Comparison of ENCODE assay signal across 8 cellular contexts in genomic region chr14:100417466-100417865, GRCh38. TPM values are rescaled to one million over a fixed set of nuclear protein-coding genes. Genes with fewer than 3 reads are reported as not detected.
DNase-seq lines count a peak whose midpoint lies in the region; ATAC-seq and TF ChIP-seq lines count a peak whose summit lies in the region.

No MANE protein-coding gene starts in this region.

- TF ChIP-seq CTCF in retinal pigment epithelial cell (conservative IDR thresholded peaks at IDR 0.05; ENCODE audit: low read depth, low read length): peak; percentile 93
- no peak for TF ChIP-seq CTCF in GM10248 (IDR thresholded peaks at IDR 0.05; ENCODE audit: control extremely low read depth, extremely low read depth, low read depth, missing control alignments)

- H2AFZ ChIP-seq in ACC112 (ENCODE audit: low read length, unreplicated experiment) (no peak overlapping the region), Karpas-422 (ENCODE audit: low read length) (no peak overlapping the region)

- H3K9me3 ChIP-seq in Karpas-422 (ENCODE audit: low read length) (no peaks in the 10 kb centered on the region), right cardiac atrium (ENCODE audit: control insufficient read depth, low read length) (no peaks in the 10 kb centered on the region)

- H3K9me3 Mint-ChIP-seq in activated CD4-positive, alpha-beta T cell treated with anti-CD3 and anti-CD28 coated beads for 36 hours (ENCODE audit: low read depth): no peaks in the 10 kb centered on the region
- H3K9me3 Mint-ChIP-seq in stimulated activated naive CD8-positive, alpha-beta T cell treated with anti-CD3 and anti-CD28 coated beads, Interleukin-15, amount 100 ng/mL, for 72 hours: peaks cover 0 to 4% of the 10 kb centered on the region in 2 donors

- no peaks in the 10 kb centered on the region for H3K27me3 Mint-ChIP-seq in activated CD4-positive, alpha-beta T cell treated with anti-CD3 and anti-CD28 coated beads for 36 hours
- H3K27me3 Mint-ChIP-seq in stimulated activated naive CD8-positive, alpha-beta T cell treated with anti-CD3 and anti-CD28 coated beads, Interleukin-15, amount 100 ng/mL, for 72 hours: no peaks in the 10 kb centered on the region

- H3K4me3 ChIP-seq in ACC112 (ENCODE audit: low read depth, low read length) (no peak overlapping the region), Karpas-422 (ENCODE audit: low read length) (no peak overlapping the region), right cardiac atrium (ENCODE audit: low read length) (no peak overlapping the region), retinal pigment epithelial cell (ENCODE audit: low read length) (no peak overlapping the region)

- DNase-seq in Karpas-422 (peak; percentile 65), right cardiac atrium (peak in 2 of 3 donors; percentile 46 to 64), retinal pigment epithelial cell (ENCODE audit: low read depth) (peak; percentile 81), GM10248 (ENCODE audit: extremely low spot score) (no peak)
- DNase-seq in activated CD4-positive, alpha-beta T cell treated with anti-CD3 and anti-CD28 coated beads for 36 hours: no peak
- DNase-seq in stimulated activated naive CD8-positive, alpha-beta T cell treated with anti-CD3 and anti-CD28 coated beads, Interleukin-15, amount 100 ng/mL, for 72 hours: no peak

- no peaks in the 10 kb centered on the region for H3K27me3 ChIP-seq in ACC112 (ENCODE audit: insufficient read depth, low read length)
- H3K27me3 ChIP-seq in Karpas-422 (ENCODE audit: low read length): no peaks in the 10 kb centered on the region
- no peaks in the 10 kb centered on the region for H3K27me3 ChIP-seq in right cardiac atrium (ENCODE audit: control insufficient read depth, insufficient read depth)

- WGBS in right cardiac atrium: 52% methylated on average over 7 of the region's 7 CpGs

- peaks cover 1% of the 10 kb centered on the region for H3K79me2 ChIP-seq in ACC112 (ENCODE audit: control insufficient read depth, insufficient read depth, low read length, unreplicated experiment)
- no peaks in the 10 kb centered on the region for H3K79me2 ChIP-seq in Karpas-422 (ENCODE audit: low read length)

- H3K9ac ChIP-seq in Karpas-422 (ENCODE audit: low read length): no peak overlapping the region

- peaks cover 18% of the 10 kb centered on the region for H3K4me1 ChIP-seq in ACC112 (ENCODE audit: control insufficient read depth, insufficient read depth, low read length, unreplicated experiment)
- H3K4me1 ChIP-seq in Karpas-422 (ENCODE audit: low read length): no peaks in the 10 kb centered on the region
- no peaks in the 10 kb centered on the region for H3K4me1 ChIP-seq in right cardiac atrium (ENCODE audit: control insufficient read depth, insufficient read depth, low read length)

- H3K36me3 Mint-ChIP-seq in activated CD4-positive, alpha-beta T cell treated with anti-CD3 and anti-CD28 coated beads for 36 hours (ENCODE audit: low read depth): peaks cover 2% of the 10 kb centered on the region

- no peaks in the 10 kb centered on the region for H3K9me2 ChIP-seq in Karpas-422 (replicated peaks; ENCODE audit: insufficient read depth, low read length)

- no peaks in the 10 kb centered on the region for H3K4me1 Mint-ChIP-seq in activated CD4-positive, alpha-beta T cell treated with anti-CD3 and anti-CD28 coated beads for 36 hours
- H3K4me1 Mint-ChIP-seq in stimulated activated naive CD8-positive, alpha-beta T cell treated with anti-CD3 and anti-CD28 coated beads, Interleukin-15, amount 100 ng/mL, for 72 hours: peaks cover 6% of the 10 kb centered on the region

- no peak overlapping the region for H3K4me2 ChIP-seq in Karpas-422 (ENCODE audit: low read depth, low read length, poor library complexity, severe bottlenecking)

- H3K27ac Mint-ChIP-seq in activated CD4-positive, alpha-beta T cell treated with anti-CD3 and anti-CD28 coated beads for 36 hours: no peak overlapping the region
- no peak overlapping the region for H3K27ac Mint-ChIP-seq in stimulated activated naive CD8-positive, alpha-beta T cell treated with anti-CD3 and anti-CD28 coated beads, Interleukin-15, amount 100 ng/mL, for 72 hours

- no peaks in the 10 kb centered on the region for H3K36me3 ChIP-seq in ACC112 (ENCODE audit: insufficient read depth, low read length)
- no peaks in the 10 kb centered on the region for H3K36me3 ChIP-seq in Karpas-422 (ENCODE audit: insufficient read depth, low read length)

- no peak overlapping the region for H3K4me3 Mint-ChIP-seq in activated CD4-positive, alpha-beta T cell treated with anti-CD3 and anti-CD28 coated beads for 36 hours
- no peak overlapping the region for H3K4me3 Mint-ChIP-seq in stimulated activated naive CD8-positive, alpha-beta T cell treated with anti-CD3 and anti-CD28 coated beads, Interleukin-15, amount 100 ng/mL, for 72 hours

- peak; percentile 81 to 86 for ATAC-seq in right cardiac atrium
- no peak for ATAC-seq in activated CD4-positive, alpha-beta T cell treated with anti-CD3 and anti-CD28 coated beads for 36 hours
- ATAC-seq in stimulated activated naive CD8-positive, alpha-beta T cell treated with anti-CD3 and anti-CD28 coated beads, Interleukin-15, amount 100 ng/mL, for 72 hours: no peak

- H3K27ac ChIP-seq in ACC112 (ENCODE audit: low read depth, low read length) (peak overlapping the region; percentile 55), Karpas-422 (ENCODE audit: low read length) (no peak overlapping the region), angular gyrus (ENCODE audit: low read depth, low read length) (peak overlapping the region; percentile 17), right cardiac atrium (ENCODE audit: low read length) (no peak overlapping the region)

- intact Hi-C loops in right cardiac atrium (cut with DNase I): no loop called here
- intact Hi-C loops in activated CD4-positive, alpha-beta T cell treated with anti-CD3 and anti-CD28 coated beads for 36 hours (cut with DNase I, micrococcal nuclease): no loop called here

- POLR2A ChIA-PET in GM10248 (lab: Yijun Ruan, JAX): no interaction called here
- POLR2A ChIA-PET in activated CD4-positive, alpha-beta T cell treated with anti-CD3 and anti-CD28 coated beads for 36 hours (lab: Charles Lee): no interaction called here

- CTCF ChIA-PET in GM10248 (lab: Yijun Ruan, JAX): interaction anchor here (1.3 kb wide), 1 partner anchor 21 kb away, joined by 3 read pairs; no protein-coding TSS in a partner anchor
- CTCF ChIA-PET in activated CD4-positive, alpha-beta T cell treated with anti-CD3 and anti-CD28 coated beads for 36 hours (lab: Charles Lee): interaction anchor here (0.6 to 0.7 kb wide), 3 partner anchors 13 to 1174 kb away, joined by 3 read pairs; no protein-coding TSS in a partner anchor

- H4K20me1 ChIP-seq in Karpas-422 (ENCODE audit: insufficient read depth, low read depth, low read length): peaks cover 47% of the 10 kb centered on the region

RNA-seq across cellular contexts. Expression of gene WDR25, which starts 41.2 kb away (rescaled TPM):
- total RNA-seq in Karpas-422 (2014; rRNA removed; shearing (Covaris generic); ENCODE audit: low replicate concordance): 10.8 and 13.5 TPM in 2 replicates
- 1 to 10 TPM; 4.4 to 6.3 (median 5.3) TPM for total RNA-seq in right cardiac atrium
- polyA plus RNA-seq in right cardiac atrium: 4.6 TPM
- total RNA-seq in activated CD4-positive, alpha-beta T cell treated with anti-CD3 and anti-CD28 coated beads for 36 hours: 10 to 100 TPM in 1 of 2 experiments, 1 to 10 TPM in 1; 7.9 to 11.3 TPM

Comparison
In these comparisons a context has a peak if more than half of its experiments do, and no peak if none do; other contexts are left out.
1. H3K27ac ChIP-seq: peak in ACC112 (single experiment) and angular gyrus (single experiment); none in Karpas-422 (single experiment) and right cardiac atrium (single experiment).
2. DNase-seq: peak in Karpas-422 (single experiment), right cardiac atrium (2 of 3) and retinal pigment epithelial cell (single experiment); none in GM10248 (single experiment), activated CD4-positive, alpha-beta T cell treated with anti-CD3 and anti-CD28 coated beads for 36 hours (single experiment) and stimulated activated naive CD8-positive, alpha-beta T cell treated with anti-CD3 and anti-CD28 coated beads, Interleukin-15, amount 100 ng/mL, for 72 hours (0 of 2).
3. ATAC-seq: peak in right cardiac atrium (2 of 2); none in activated CD4-positive, alpha-beta T cell treated with anti-CD3 and anti-CD28 coated beads for 36 hours (single experiment) and stimulated activated naive CD8-positive, alpha-beta T cell treated with anti-CD3 and anti-CD28 coated beads, Interleukin-15, amount 100 ng/mL, for 72 hours (single experiment).